In the genomic region with DNA sequence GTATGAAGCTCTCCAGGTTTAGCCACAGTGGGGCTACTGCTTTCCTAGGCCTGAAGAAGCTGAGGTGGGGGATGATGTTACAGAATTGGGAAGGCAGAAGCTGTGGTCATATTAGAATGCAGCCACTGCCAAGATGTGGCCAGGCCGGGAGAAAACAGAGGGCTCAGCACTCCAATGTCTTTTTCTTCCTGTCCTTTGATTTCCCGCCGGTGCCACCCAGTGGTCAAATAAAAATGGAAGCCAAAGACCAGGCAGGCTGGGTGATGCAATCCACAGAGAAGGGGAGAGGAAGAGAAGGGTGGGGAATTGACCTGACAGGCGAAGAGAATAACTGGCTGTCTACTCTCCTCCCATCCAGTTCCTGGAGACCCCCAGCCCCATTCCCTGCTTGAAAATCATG, we compare ENCODE assay signal across 8 cellular contexts.
DNase-seq lines count a peak whose midpoint lies in the region; ATAC-seq, FAIRE-seq and TF ChIP-seq lines count a peak whose summit lies in the region.

No MANE protein-coding gene starts in this region.

- H3K79me1 ChIP-seq in H1 (ENCODE audit: low read depth, low read length), result no peaks in the 10 kb centered on the region; the same call in 1 of the 2 replicates

- H3K4me1 Mint-ChIP-seq in stimulated activated naive CD8-positive, alpha-beta T cell treated with anti-CD3 and anti-CD28 coated beads, Interleukin-15, amount 100 ng/mL, for 72 hours, result no peaks in the 10 kb centered on the region
- H3K4me1 Mint-ChIP-seq in mesothelial cell of epicardium, result no peaks in the 10 kb centered on the region
- H3K4me1 Mint-ChIP-seq in CD8-positive, alpha-beta T cell (ENCODE audit: low read depth), result no peaks in the 10 kb centered on the region
- H3K4me1 Mint-ChIP-seq in CD4-positive, alpha-beta memory T cell, result no peaks in the 10 kb centered on the region

- TF ChIP-seq CTCF in H1 (IDR thresholded peaks at IDR 0.05; ENCODE audit: control extremely low read depth in 1 of 3, insufficient read depth in 1 of 3, low read depth in 1 of 3, low read length in 3 of 3) (peak; percentile 32 to 59 (median 47)), retinal pigment epithelial cell (conservative IDR thresholded peaks at IDR 0.05; ENCODE audit: low read depth, low read length) (peak; percentile 44), mesothelial cell of epicardium (IDR thresholded peaks at IDR 0.05; ENCODE audit: unreplicated experiment) (no peak)
- TF ChIP-seq CTCF in CD8-positive, alpha-beta T cell (IDR thresholded peaks at IDR 0.05), result no peak

- TF ChIP-seq RAD21 in H1 (IDR thresholded peaks at IDR 0.05 in 1 of 2, conservative IDR thresholded peaks at IDR 0.05 in 1 of 2; ENCODE audit: low read depth in 2 of 2, low read length in 2 of 2), result peak; percentile 49 to 69

- no peaks in the 10 kb centered on the region for H4K20me1 ChIP-seq in H1 (replicated peaks in 1 of 2; ENCODE audit: control insufficient read depth in 1 of 2, insufficient read depth in 2 of 2, low read length in 2 of 2)

- peak overlapping the region; percentile 77; the same call in 1 of the 2 replicates for H2BK20ac ChIP-seq in H1 (ENCODE audit: low read length)

- no peak overlapping the region for H3K56ac ChIP-seq in H1 (replicated peaks; ENCODE audit: insufficient read length, low read depth, low read length)

- H3K79me2 ChIP-seq in H1 (ENCODE audit: control insufficient read depth in 1 of 2, insufficient read depth in 2 of 2, low read length in 2 of 2), result no peaks in the 10 kb centered on the region

- 41% methylated on average over 4 of the region's 4 CpGs; no CpG with 5 or more reads in 1 of the 2 experiments for WGBS in H1 (ENCODE audit: extremely low coverage in 1 of 2, insufficient coverage in 1 of 2, insufficient read length in 1 of 2, insufficient replicate concordance in 2 of 2, low coverage in 1 of 2, low lambda C conversion rate in 2 of 2, missing lambda C conversion rate in 1 of 2), 2 experiments

- no peak overlapping the region for H3K14ac ChIP-seq in H1 (ENCODE audit: insufficient read length)

- H3K18ac ChIP-seq in H1 (ENCODE audit: extremely low read depth, low read length), result 0 out of 2 replicates have a peak overlapping the region, but pooled peaks have one; percentile 39

- H3K27ac ChIP-seq in H1 (ENCODE audit: low read depth, low read length), result no peak overlapping the region
- no peak overlapping the region for H3K27ac ChIP-seq in CD8-positive, alpha-beta T cell (ENCODE audit: low read depth, low read length)
- no peak overlapping the region for H3K27ac ChIP-seq in CD4-positive, alpha-beta memory T cell (ENCODE audit: low read depth, low read length)

- no peak overlapping the region for H3K4me3 ChIP-seq in H1 (ENCODE audit: extremely low read depth in 1 of 4, insufficient read depth in 2 of 4, low read depth in 3 of 4, low read length in 4 of 4)
- no peak overlapping the region for H3K4me3 ChIP-seq in retinal pigment epithelial cell (ENCODE audit: low read length)
- H3K4me3 ChIP-seq in CD8-positive, alpha-beta T cell (ENCODE audit: low read depth, low read length), result no peak overlapping the region
- no peak overlapping the region for H3K4me3 ChIP-seq in CD4-positive, alpha-beta memory T cell (ENCODE audit: low read length in 2 of 2)

- TF ChIP-seq EP300 in H1 (IDR thresholded peaks at IDR 0.05; ENCODE audit: borderline replicate concordance in 1 of 2, low read depth in 2 of 2, low read length in 2 of 2), result no peak

- H3K27me3 Mint-ChIP-seq in stimulated activated naive CD8-positive, alpha-beta T cell treated with anti-CD3 and anti-CD28 coated beads, Interleukin-15, amount 100 ng/mL, for 72 hours, result peaks cover 33% of the 10 kb centered on the region
- peaks cover 8% of the 10 kb centered on the region for H3K27me3 Mint-ChIP-seq in mesothelial cell of epicardium (ENCODE audit: low read depth)
- peaks cover 22% of the 10 kb centered on the region for H3K27me3 Mint-ChIP-seq in CD8-positive, alpha-beta T cell (ENCODE audit: low read depth)
- H3K27me3 Mint-ChIP-seq in CD4-positive, alpha-beta memory T cell, result peaks cover 7 to 9% of the 10 kb centered on the region in 2 donors

- H3K4me2 ChIP-seq in H1 (ENCODE audit: insufficient read depth in 1 of 2, low read depth in 2 of 2, low read length in 2 of 2), result no peak overlapping the region

- H3K9ac ChIP-seq in H1 (replicated peaks in 1 of 4; ENCODE audit: extremely low read depth in 1 of 4, low read depth in 3 of 4, low read length in 3 of 4), result no peak overlapping the region

- H4K5ac ChIP-seq in H1 (ENCODE audit: insufficient read length, low read depth, low read length), result peak overlapping the region; percentile 46

- no peaks in the 10 kb centered on the region for H3K9me3 ChIP-seq in H1 (ENCODE audit: insufficient read depth in 2 of 2, low read depth in 1 of 2, low read length in 1 of 2)
- no peaks in the 10 kb centered on the region for H3K9me3 ChIP-seq in CD8-positive, alpha-beta T cell (ENCODE audit: low read length)
- no peaks in the 10 kb centered on the region for H3K9me3 ChIP-seq in CD4-positive, alpha-beta memory T cell (ENCODE audit: control insufficient read depth in 1 of 2, low read length in 2 of 2)

- CTCF ChIA-PET in H1 (lab: Charles Lee; ENCODE audit: partially characterized antibody), result interaction anchor here (1.0 to 5.7 kb wide), 7 partner anchors 15 to 98 kb away, joined by 3 to 48 read pairs (median 4); no protein-coding TSS in a partner anchor
- CTCF ChIA-PET in CD8-positive, alpha-beta T cell (lab: Charles Lee), result no interaction called here
- CTCF ChIA-PET in CD4-positive, alpha-beta memory T cell (lab: Charles Lee; ENCODE audit: partially characterized antibody), result no interaction called here

- H4K91ac ChIP-seq in H1 (replicated peaks; ENCODE audit: insufficient read length, low read length), result peak overlapping the region; percentile 45

- H3K36me3 Mint-ChIP-seq in mesothelial cell of epicardium, result no peaks in the 10 kb centered on the region
- no peaks in the 10 kb centered on the region for H3K36me3 Mint-ChIP-seq in CD8-positive, alpha-beta T cell
- H3K36me3 Mint-ChIP-seq in CD4-positive, alpha-beta memory T cell, result no peaks in the 10 kb centered on the region

- no peak overlapping the region for H3K4ac ChIP-seq in H1 (replicated peaks; ENCODE audit: insufficient read length, low read depth, low read length)

- no peak overlapping the region for H2AFZ ChIP-seq in H1 (ENCODE audit: low read length)

- POLR2A ChIA-PET in H1 (lab: Charles Lee; ENCODE audit: partially characterized antibody), result interaction anchor here (0.6 to 1.6 kb wide), 2 partner anchors 13 to 24 kb away, joined by 4 read pairs; no protein-coding TSS in a partner anchor
- POLR2A ChIA-PET in CD8-positive, alpha-beta T cell (lab: Charles Lee), result no interaction called here
- POLR2A ChIA-PET in CD4-positive, alpha-beta memory T cell (lab: Charles Lee; ENCODE audit: partially characterized antibody), result no interaction called here

- H2BK120ac ChIP-seq in H1 (replicated peaks; ENCODE audit: low read depth, low read length), result no peak overlapping the region

- no peak overlapping the region for H2BK15ac ChIP-seq in H1 (ENCODE audit: low read length)

- FAIRE-seq in H1 (lab: Jason Lieb, UNC), result peak; percentile 75

- intact Hi-C loops in CD8-positive, alpha-beta T cell (cut with DNase I, micrococcal nuclease), result no loop called here
- intact Hi-C loops in CD4-positive, alpha-beta memory T cell (cut with micrococcal nuclease), result no loop called here

- no peaks in the 10 kb centered on the region for H3K23me2 ChIP-seq in H1 (ENCODE audit: low read depth, low read length)

- TF ChIP-seq POLR2A in H1 (IDR thresholded peaks at IDR 0.05; ENCODE audit: control extremely low read depth in 1 of 2, low read depth in 2 of 2, low read length in 2 of 2), result no peak

- H3K36me3 ChIP-seq in H1 (ENCODE audit: control insufficient read depth in 2 of 4, insufficient read depth in 4 of 4, low read length in 3 of 4), result no peaks in the 10 kb centered on the region
- H3K36me3 ChIP-seq in CD8-positive, alpha-beta T cell (ENCODE audit: insufficient read depth, low read length), result no peaks in the 10 kb centered on the region
- H3K36me3 ChIP-seq in CD4-positive, alpha-beta memory T cell (ENCODE audit: insufficient read depth, low read length), result no peaks in the 10 kb centered on the region

- no peak overlapping the region for H4K8ac ChIP-seq in H1 (ENCODE audit: extremely low read depth, insufficient read depth, low read length)

- H3K27me3 ChIP-seq in H1 (replicated peaks in 1 of 4; ENCODE audit: control insufficient read depth in 3 of 4, extremely low read depth in 1 of 4, insufficient read depth in 3 of 4, low read length in 3 of 4), result no peaks in the 10 kb centered on the region
- H3K27me3 ChIP-seq in CD8-positive, alpha-beta T cell (ENCODE audit: insufficient read depth, low read length), result no peaks in the 10 kb centered on the region
- H3K27me3 ChIP-seq in CD4-positive, alpha-beta memory T cell (ENCODE audit: insufficient read depth, low read length), result no peaks in the 10 kb centered on the region

- H3K4me3 Mint-ChIP-seq in stimulated activated naive CD8-positive, alpha-beta T cell treated with anti-CD3 and anti-CD28 coated beads, Interleukin-15, amount 100 ng/mL, for 72 hours, result no peak overlapping the region
- no peak overlapping the region for H3K4me3 Mint-ChIP-seq in mesothelial cell of epicardium
- H3K4me3 Mint-ChIP-seq in CD8-positive, alpha-beta T cell, result no peak overlapping the region
- no peak overlapping the region for H3K4me3 Mint-ChIP-seq in CD4-positive, alpha-beta memory T cell

- peak overlapping the region; percentile 69; the same call in 1 of the 2 replicates for H2BK5ac ChIP-seq in H1 (ENCODE audit: low read depth, low read length)

- DNase-seq in stimulated activated naive CD8-positive, alpha-beta T cell treated with anti-CD3 and anti-CD28 coated beads, Interleukin-15, Interleukin-2, amounts not matched to agents 100 U/mL and 50 U/mL, for 24 hours, result peak; percentile 5
- DNase-seq in stimulated activated naive CD8-positive, alpha-beta T cell treated with anti-CD3 and anti-CD28 coated beads, Interleukin-15, amount 100 ng/mL, for 72 hours, result no peak
- DNase-seq in NCI-H1092 (lab: John Stamatoyannopoulos, UW) (peak; percentile 40), H1 (ENCODE audit: low read depth in 1 of 2, low spot score in 2 of 2) (no peak), retinal pigment epithelial cell (ENCODE audit: low read depth) (no peak), mesothelial cell of epicardium (ENCODE audit: low spot score in 2 of 2, unreplicated experiment in 2 of 2) (no peak)
- no peak for DNase-seq in CD8-positive, alpha-beta T cell
- no peak for DNase-seq in CD4-positive, alpha-beta memory T cell

- no peaks in the 10 kb centered on the region for H3K9me3 Mint-ChIP-seq in stimulated activated naive CD8-positive, alpha-beta T cell treated with anti-CD3 and anti-CD28 coated beads, Interleukin-15, amount 100 ng/mL, for 72 hours
- no peaks in the 10 kb centered on the region for H3K9me3 Mint-ChIP-seq in mesothelial cell of epicardium
- H3K9me3 Mint-ChIP-seq in CD8-positive, alpha-beta T cell, result no peaks in the 10 kb centered on the region
- H3K9me3 Mint-ChIP-seq in CD4-positive, alpha-beta memory T cell, result peaks cover 0 to 2% (median 0%) of the 10 kb centered on the region in 8 donors

- no peak for ATAC-seq in stimulated activated naive CD8-positive, alpha-beta T cell treated with anti-CD3 and anti-CD28 coated beads, Interleukin-15, Interleukin-2, amounts not matched to agents 100 U/mL and 50 U/mL, for 24 hours
- no peak for ATAC-seq in stimulated activated naive CD8-positive, alpha-beta T cell treated with anti-CD3 and anti-CD28 coated beads, Interleukin-15, amount 100 ng/mL, for 72 hours
- ATAC-seq in CD8-positive, alpha-beta T cell, result no peak

- peak overlapping the region; percentile 72 for H2BK12ac ChIP-seq in H1 (ENCODE audit: low read depth, low read length)

- H3K23ac ChIP-seq in H1 (ENCODE audit: insufficient read length), result no peak overlapping the region

- H2AK5ac ChIP-seq in H1 (ENCODE audit: low read depth, low read length), result no peak overlapping the region

- H3K4me1 ChIP-seq in H1 (replicated peaks in 1 of 4; ENCODE audit: control insufficient read depth in 3 of 4, insufficient read depth in 4 of 4, low read length in 3 of 4), result peaks cover 0 to 7% (median 1%) of the 10 kb centered on the region in 4 experiments; a peak in 2 of 7 replicates
- no peaks in the 10 kb centered on the region for H3K4me1 ChIP-seq in CD8-positive, alpha-beta T cell (ENCODE audit: insufficient read depth, low read length)
- no peaks in the 10 kb centered on the region for H3K4me1 ChIP-seq in CD4-positive, alpha-beta memory T cell (ENCODE audit: insufficient read depth, low read length)

- peak overlapping the region in 1 of 2 donors; percentile 57 for H3K27ac Mint-ChIP-seq in stimulated activated naive CD8-positive, alpha-beta T cell treated with anti-CD3 and anti-CD28 coated beads, Interleukin-15, amount 100 ng/mL, for 72 hours
- H3K27ac Mint-ChIP-seq in mesothelial cell of epicardium, result no peak overlapping the region
- H3K27ac Mint-ChIP-seq in CD8-positive, alpha-beta T cell, result no peak overlapping the region
- no peak overlapping the region for H3K27ac Mint-ChIP-seq in CD4-positive, alpha-beta memory T cell

Comparison
In these comparisons a context has a peak if more than half of its experiments do, and no peak if none do; other contexts are left out.
1. DNase-seq: peak in stimulated activated naive CD8-positive, alpha-beta T cell treated with anti-CD3 and anti-CD28 coated beads, Interleukin-15, Interleukin-2, amounts not matched to agents 100 U/mL and 50 U/mL, for 24 hours (single experiment) and NCI-H1092 (single experiment); none in stimulated activated naive CD8-positive, alpha-beta T cell treated with anti-CD3 and anti-CD28 coated beads, Interleukin-15, amount 100 ng/mL, for 72 hours (0 of 2), H1 (0 of 2), retinal pigment epithelial cell (single experiment), mesothelial cell of epicardium (0 of 2), CD8-positive, alpha-beta T cell (0 of 7) and CD4-positive, alpha-beta memory T cell (0 of 5).
2. CTCF ChIP-seq: peak in H1 (3 of 3) and retinal pigment epithelial cell (single experiment); none in mesothelial cell of epicardium (single experiment) and CD8-positive, alpha-beta T cell (single experiment).